Comparison of ENCODE assay signal across 16 cellular contexts in the genomic region with DNA sequence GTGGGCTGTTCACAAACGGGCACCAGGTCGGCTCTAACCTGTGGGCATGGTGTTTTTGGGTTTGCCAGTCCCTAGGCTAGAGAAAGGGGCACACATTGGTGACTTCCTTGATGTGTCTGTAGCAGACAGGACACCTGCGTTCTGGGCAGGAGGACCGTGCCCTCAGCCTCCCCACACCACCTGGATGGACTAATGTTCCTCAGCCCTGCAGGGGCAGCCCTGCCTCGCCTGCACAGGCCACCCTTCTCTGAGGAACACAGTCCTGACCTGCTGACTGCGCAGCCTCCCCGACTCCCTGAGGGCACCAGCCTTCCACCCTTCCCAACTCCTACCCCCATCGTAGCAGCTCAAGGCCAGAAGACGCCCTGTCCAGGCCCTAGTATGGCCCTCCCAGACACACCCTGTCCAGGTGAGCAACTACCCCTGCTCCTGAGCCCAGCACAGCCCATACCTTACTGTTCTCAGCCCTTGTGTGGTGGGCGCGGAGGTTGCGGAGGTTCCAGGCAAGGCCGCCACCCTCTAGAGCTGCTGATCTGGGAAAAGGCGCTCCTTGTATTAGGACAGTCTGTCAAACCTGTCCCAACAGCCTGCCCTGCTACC. TPM values are rescaled to one million over a fixed set of nuclear protein-coding genes. Genes with fewer than 3 reads are reported as not detected.
DNase-seq lines count a peak whose midpoint lies in the region; ATAC-seq and TF ChIP-seq lines count a peak whose summit lies in the region.
"Had no signal": no experiment of that assay in that cellular context is flagged by ENCODE, and none has a peak within 500 bp of the region (broad histone marks: within the 10 kb centered on the region; RNA-seq: fewer than 3 reads in every experiment).

No MANE protein-coding gene starts in this region.

- H3K36me3 Mint-ChIP-seq in effector memory CD8-positive, alpha-beta T cell (ENCODE audit: insufficient read depth) = no peaks in the 10 kb centered on the region
- peaks cover 9% of the 10 kb centered on the region for H3K36me3 Mint-ChIP-seq in endothelial cell (ENCODE audit: low read depth, unreplicated experiment)

- DNase-seq in right atrium auricular region (ENCODE audit: low spot score) (peak; percentile 26), left cardiac atrium (no peak), endothelial cell (ENCODE audit: low spot score) (no peak), HAP-1 (ENCODE audit: low spot score in 2 of 2) (no peak)
- DNase-seq in activated CD8-positive, alpha-beta memory T cell treated with anti-CD3 and anti-CD28 coated beads, Interleukin-2, amount 50 U/mL, for 48 hours = peak; percentile 32
- no peak for DNase-seq in effector memory CD8-positive, alpha-beta T cell
- DNase-seq in stimulated activated CD4-positive, alpha-beta T cell treated with anti-CD3 and anti-CD28 coated beads, Interleukin-2, amount 100 ng/mL, for 48 hours = no peak
- DNase-seq: CD4-positive, alpha-beta T cell; H7; MG63; NCI-H1694; NCI-H2107; NCI-H69; SHP77 had no signal

- H3K27me3 ChIP-seq in right atrium auricular region (no peaks in the 10 kb centered on the region), liver (ENCODE audit: control insufficient read depth in 4 of 4, insufficient read depth in 4 of 4, low read length in 3 of 4) (no peaks in the 10 kb centered on the region), HAP-1 (ENCODE audit: low read depth) (no peaks in the 10 kb centered on the region)
- H3K27me3 ChIP-seq: MG63 had no signal

- H3K4me1 ChIP-seq in right atrium auricular region (no peaks in the 10 kb centered on the region), liver (ENCODE audit: control insufficient read depth in 4 of 4, insufficient read depth in 4 of 4, low read length in 3 of 4) (peaks cover 5 to 50% (median 33%) of the 10 kb centered on the region in 4 donors), HAP-1 (no peaks in the 10 kb centered on the region)

- H3K36me3 ChIP-seq in right atrium auricular region = peaks cover 5% of the 10 kb centered on the region
- peaks cover 0 to 8% (median 2%) of the 10 kb centered on the region in 4 donors for H3K36me3 ChIP-seq in liver (ENCODE audit: control insufficient read depth in 4 of 4, insufficient read depth in 3 of 4, low read depth in 1 of 4, low read length in 3 of 4)
- H3K36me3 ChIP-seq in HAP-1 (replicated peaks) = no peaks in the 10 kb centered on the region
- H3K36me3 ChIP-seq: MG63 had no signal

- no peaks in the 10 kb centered on the region for H3K9me3 Mint-ChIP-seq in effector memory CD8-positive, alpha-beta T cell
- no peaks in the 10 kb centered on the region for H3K9me3 Mint-ChIP-seq in endothelial cell (ENCODE audit: unreplicated experiment)
- H3K9me3 Mint-ChIP-seq: CD4-positive, alpha-beta T cell had no signal

- no peak overlapping the region for H3K27ac Mint-ChIP-seq in effector memory CD8-positive, alpha-beta T cell
- H3K27ac Mint-ChIP-seq in endothelial cell (ENCODE audit: unreplicated experiment) = no peak overlapping the region
- H3K27ac Mint-ChIP-seq: CD4-positive, alpha-beta T cell had no signal

- ATAC-seq in left cardiac atrium = no peak
- no peak for ATAC-seq in effector memory CD8-positive, alpha-beta T cell (replicated peaks)
- ATAC-seq: Panc1 had no signal

- H3K27me3 Mint-ChIP-seq in effector memory CD8-positive, alpha-beta T cell = no peaks in the 10 kb centered on the region
- H3K27me3 Mint-ChIP-seq in endothelial cell (ENCODE audit: unreplicated experiment) = peaks cover 4% of the 10 kb centered on the region
- H3K27me3 Mint-ChIP-seq: CD4-positive, alpha-beta T cell had no signal

- H3K4me3 Mint-ChIP-seq in effector memory CD8-positive, alpha-beta T cell = no peak overlapping the region
- no peak overlapping the region for H3K4me3 Mint-ChIP-seq in endothelial cell (ENCODE audit: unreplicated experiment)
- H3K4me3 Mint-ChIP-seq: CD4-positive, alpha-beta T cell had no signal

- H3K9me3 ChIP-seq in right atrium auricular region (no peaks in the 10 kb centered on the region), liver (ENCODE audit: control insufficient read depth in 4 of 4, low read length in 3 of 4) (no peaks in the 10 kb centered on the region), HAP-1 (no peaks in the 10 kb centered on the region)
- H3K9me3 ChIP-seq: MG63 had no signal

- TF ChIP-seq RAD21 in liver (IDR thresholded peaks at IDR 0.05) = no peak

- WGBS in liver = 97% methylated on average over 14 of the region's 14 CpGs

- H3K4me1 Mint-ChIP-seq in effector memory CD8-positive, alpha-beta T cell (ENCODE audit: low read depth in 2 of 2) = peaks cover 0 to 7% of the 10 kb centered on the region in 2 donors
- H3K4me1 Mint-ChIP-seq in endothelial cell (ENCODE audit: unreplicated experiment) = peaks cover 11% of the 10 kb centered on the region

- intact Hi-C loops in left cardiac atrium (cut with DNase I) = no loop called here

- H3K4me3 ChIP-seq in right atrium auricular region (no peak overlapping the region), liver (ENCODE audit: low read depth in 1 of 3, low read length in 3 of 3) (no peak overlapping the region), HAP-1 (no peak overlapping the region)
- H3K4me3 ChIP-seq: MG63 had no signal

- in situ Hi-C loops in HAP-1 (cut with MboI; ENCODE audit: low sequenced_read_pairs) = no loop called here

- H3K27ac ChIP-seq in right atrium auricular region = no peak overlapping the region
- H3K27ac ChIP-seq in liver (ENCODE audit: low read depth in 1 of 2, low read length in 2 of 2) = peak overlapping the region; percentile 11 to 41

- peak overlapping the region in 1 of 2 donors; percentile 42 for H3K9ac ChIP-seq in liver (ENCODE audit: low read depth in 1 of 2, low read length in 2 of 2)

- TF ChIP-seq CTCF in right atrium auricular region (IDR thresholded peaks at IDR 0.05) = no peak
- TF ChIP-seq CTCF in liver (IDR thresholded peaks at IDR 0.05; ENCODE audit: low read depth, low read length, missing input control) = no peak
- TF ChIP-seq CTCF in endothelial cell (IDR thresholded peaks at IDR 0.05; ENCODE audit: unreplicated experiment) = no peak

TF ChIP-seq in liver, 16 proteins besides CTCF, POLR2A, EP300 and RAD21:
- TF ChIP-seq EGR1 (IDR thresholded peaks at IDR 0.05; ENCODE audit: low read depth in 2 of 2) (no peak), GABPA (IDR thresholded peaks at IDR 0.05 in 1 of 2, conservative IDR thresholded peaks at IDR 0.05 in 1 of 2) (no peak), HNF4A (conservative IDR thresholded peaks at IDR 0.05) (no peak), JUND (IDR thresholded peaks at IDR 0.05) (no peak), FOXA2 (IDR thresholded peaks at IDR 0.05) (no peak)
- TF ChIP-seq, protein P1, sequence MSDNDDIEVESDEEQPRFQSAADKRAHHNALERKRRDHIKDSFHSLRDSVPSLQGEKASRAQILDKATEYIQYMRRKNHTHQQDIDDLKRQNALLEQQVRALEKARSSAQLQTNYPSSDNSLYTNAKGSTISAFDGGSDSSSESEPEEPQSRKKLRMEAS (IDR thresholded peaks at IDR 0.05) = no peak
- TF ChIP-seq, protein P2, sequence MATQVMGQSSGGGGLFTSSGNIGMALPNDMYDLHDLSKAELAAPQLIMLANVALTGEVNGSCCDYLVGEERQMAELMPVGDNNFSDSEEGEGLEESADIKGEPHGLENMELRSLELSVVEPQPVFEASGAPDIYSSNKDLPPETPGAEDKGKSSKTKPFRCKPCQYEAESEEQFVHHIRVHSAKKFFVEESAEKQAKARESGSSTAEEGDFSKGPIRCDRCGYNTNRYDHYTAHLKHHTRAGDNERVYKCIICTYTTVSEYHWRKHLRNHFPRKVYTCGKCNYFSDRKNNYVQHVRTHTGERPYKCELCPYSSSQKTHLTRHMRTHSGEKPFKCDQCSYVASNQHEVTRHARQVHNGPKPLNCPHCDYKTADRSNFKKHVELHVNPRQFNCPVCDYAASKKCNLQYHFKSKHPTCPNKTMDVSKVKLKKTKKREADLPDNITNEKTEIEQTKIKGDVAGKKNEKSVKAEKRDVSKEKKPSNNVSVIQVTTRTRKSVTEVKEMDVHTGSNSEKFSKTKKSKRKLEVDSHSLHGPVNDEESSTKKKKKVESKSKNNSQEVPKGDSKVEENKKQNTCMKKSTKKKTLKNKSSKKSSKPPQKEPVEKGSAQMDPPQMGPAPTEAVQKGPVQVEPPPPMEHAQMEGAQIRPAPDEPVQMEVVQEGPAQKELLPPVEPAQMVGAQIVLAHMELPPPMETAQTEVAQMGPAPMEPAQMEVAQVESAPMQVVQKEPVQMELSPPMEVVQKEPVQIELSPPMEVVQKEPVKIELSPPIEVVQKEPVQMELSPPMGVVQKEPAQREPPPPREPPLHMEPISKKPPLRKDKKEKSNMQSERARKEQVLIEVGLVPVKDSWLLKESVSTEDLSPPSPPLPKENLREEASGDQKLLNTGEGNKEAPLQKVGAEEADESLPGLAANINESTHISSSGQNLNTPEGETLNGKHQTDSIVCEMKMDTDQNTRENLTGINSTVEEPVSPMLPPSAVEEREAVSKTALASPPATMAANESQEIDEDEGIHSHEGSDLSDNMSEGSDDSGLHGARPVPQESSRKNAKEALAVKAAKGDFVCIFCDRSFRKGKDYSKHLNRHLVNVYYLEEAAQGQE (IDR thresholded peaks at IDR 0.05) = no peak

RNA-seq across cellular contexts. Expression of a gene that starts 55.7 kb away (rescaled TPM):
- total RNA-seq in right atrium auricular region (1 to 10 TPM; 1.4 TPM), left cardiac atrium (1 to 10 TPM; 1.9 to 2.7 TPM), liver (1 to 10 TPM; 3.3 to 4.9 TPM), endothelial cell (ENCODE audit: unreplicated experiment) (7.0 TPM)
- 1 to 10 TPM; 2.5 to 6.3 TPM for polyA plus RNA-seq in liver

Comparison
In these comparisons a context has a peak if more than half of its experiments do, and no peak if none do; other contexts are left out.
1. DNase-seq: peak in right atrium auricular region (single experiment) and activated CD8-positive, alpha-beta memory T cell treated with anti-CD3 and anti-CD28 coated beads, Interleukin-2, amount 50 U/mL, for 48 hours (single experiment); none in left cardiac atrium (single experiment), effector memory CD8-positive, alpha-beta T cell (0 of 3), endothelial cell (single experiment), stimulated activated CD4-positive, alpha-beta T cell treated with anti-CD3 and anti-CD28 coated beads, Interleukin-2, amount 100 ng/mL, for 48 hours (0 of 2) and HAP-1 (0 of 2).
2. H3K27ac ChIP-seq: peak in liver (2 of 2); none in right atrium auricular region (0 of 2).